Comparison of ENCODE assay signal across 9 cellular contexts in the genomic region with DNA sequence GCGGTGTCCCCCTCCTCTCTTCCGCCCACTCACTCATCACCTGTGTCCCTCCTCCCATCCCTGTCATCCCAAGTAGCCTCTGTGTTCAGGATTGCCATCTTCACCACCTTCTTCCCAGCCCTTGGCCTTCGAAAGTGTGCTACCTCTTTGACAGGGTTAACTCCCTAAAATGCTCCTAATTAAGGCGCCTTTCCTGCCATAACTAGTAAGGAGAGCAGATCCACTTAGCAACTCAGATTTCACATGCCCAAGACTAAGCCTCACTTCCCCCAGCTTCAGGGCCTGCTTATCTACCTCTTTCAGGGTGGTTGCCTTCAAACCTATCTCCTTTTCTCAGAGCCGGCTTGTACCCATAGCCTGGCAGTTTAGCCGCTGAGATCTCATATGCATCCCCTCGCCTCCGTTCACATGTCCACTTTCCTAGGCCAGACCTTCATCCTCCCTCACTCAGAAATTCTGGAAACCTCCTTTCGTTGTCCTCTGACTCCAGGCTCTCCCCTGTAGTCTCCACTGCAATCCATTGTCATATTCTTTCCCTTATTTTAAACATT. TPM values are rescaled to one million over a fixed set of nuclear protein-coding genes. Genes with fewer than 3 reads are reported as not detected.
A peak's percentile ranks its signal among the peaks of the same experiment; 100 is the strongest.
DNase-seq lines count a peak whose midpoint lies in the region; ATAC-seq and TF ChIP-seq lines count a peak whose summit lies in the region.
"Had no signal": no experiment of that assay in that cellular context is flagged by ENCODE, and none has a peak within 500 bp of the region (broad histone marks: within the 10 kb centered on the region; RNA-seq: fewer than 3 reads in every experiment).

No MANE protein-coding gene starts in this region.

- H3K9me3 Mint-ChIP-seq in activated naive CD4-positive, alpha-beta T cell treated with anti-CD3 and anti-CD28 coated beads, Interleukin-2, amount 50 U/mL, for 24 hours: no peaks in the 10 kb centered on the region
- H3K9me3 Mint-ChIP-seq in mesothelial cell of epicardium (peaks cover 4% of the 10 kb centered on the region), type B pancreatic cell (peaks cover 4% of the 10 kb centered on the region)

- no peaks in the 10 kb centered on the region for H3K36me3 Mint-ChIP-seq in activated naive CD4-positive, alpha-beta T cell treated with anti-CD3 and anti-CD28 coated beads, Interleukin-2, amount 50 U/mL, for 24 hours
- H3K36me3 Mint-ChIP-seq in mesothelial cell of epicardium: no peaks in the 10 kb centered on the region
- H3K36me3 Mint-ChIP-seq in type B pancreatic cell: peaks cover 3% of the 10 kb centered on the region

- peak overlapping the region; percentile 79 to 84 for H3K4me3 ChIP-seq in cardiac fibroblast (replicated peaks in 1 of 2; ENCODE audit: low read depth in 2 of 2, low read length in 2 of 2)

- TF ChIP-seq CTCF in cardiac fibroblast (IDR thresholded peaks at IDR 0.05; ENCODE audit: low read depth, low read length) (no peak), mesothelial cell of epicardium (IDR thresholded peaks at IDR 0.05; ENCODE audit: unreplicated experiment) (no peak), type B pancreatic cell (conservative IDR thresholded peaks at IDR 0.05) (no peak)

- ATAC-seq in GM18868 (IDR thresholded peaks at IDR 0.05; ENCODE audit: unreplicated experiment): no peak

- no peak for DNase-seq in activated naive CD4-positive, alpha-beta T cell treated with anti-CD3 and anti-CD28 coated beads, Interleukin-2, amount 50 U/mL, for 16 hours
- DNase-seq in cardiac fibroblast (ENCODE audit: low read depth in 2 of 2): no peak
- no peak for DNase-seq in mesothelial cell of epicardium (ENCODE audit: low spot score in 2 of 2, unreplicated experiment in 2 of 2)
- no peak for DNase-seq in type B pancreatic cell (ENCODE audit: extremely low spot score, unreplicated experiment)
- no peak for DNase-seq in SIG-M5 (lab: John Stamatoyannopoulos, UW)
- DNase-seq in epidermal melanocyte (ENCODE audit: insufficient read length, low spot score): no peak
- DNase-seq: DMS79 treated with DMSO at 0.1 percent for 48 hours had no signal

- H3K4me3 Mint-ChIP-seq in activated naive CD4-positive, alpha-beta T cell treated with anti-CD3 and anti-CD28 coated beads, Interleukin-2, amount 50 U/mL, for 24 hours: peak overlapping the region; percentile 68
- peak overlapping the region; percentile 78 for H3K4me3 Mint-ChIP-seq in mesothelial cell of epicardium
- H3K4me3 Mint-ChIP-seq in type B pancreatic cell: peak overlapping the region; percentile 81

- H3K27me3 Mint-ChIP-seq in activated naive CD4-positive, alpha-beta T cell treated with anti-CD3 and anti-CD28 coated beads, Interleukin-2, amount 50 U/mL, for 24 hours: peaks cover 31% of the 10 kb centered on the region
- H3K27me3 Mint-ChIP-seq in mesothelial cell of epicardium (ENCODE audit: low read depth) (no peaks in the 10 kb centered on the region), type B pancreatic cell (no peaks in the 10 kb centered on the region)

- peaks cover 14% of the 10 kb centered on the region for H3K4me1 Mint-ChIP-seq in activated naive CD4-positive, alpha-beta T cell treated with anti-CD3 and anti-CD28 coated beads, Interleukin-2, amount 50 U/mL, for 24 hours
- H3K4me1 Mint-ChIP-seq in mesothelial cell of epicardium (peaks cover 34% of the 10 kb centered on the region), type B pancreatic cell (ENCODE audit: unreplicated experiment) (peaks cover 23% of the 10 kb centered on the region)

- H3K27ac Mint-ChIP-seq in activated naive CD4-positive, alpha-beta T cell treated with anti-CD3 and anti-CD28 coated beads, Interleukin-2, amount 50 U/mL, for 24 hours: no peak overlapping the region
- H3K27ac Mint-ChIP-seq in mesothelial cell of epicardium (peak overlapping the region; percentile 94), type B pancreatic cell (peak overlapping the region; percentile 66)

RNA-seq across cellular contexts. Expression of gene FSTL1, which starts 1.0 kb away (rescaled TPM):
- total RNA-seq in mesothelial cell of epicardium (734 to 772 TPM (median 749 TPM) in 3 replicates), type B pancreatic cell (ENCODE audit: low replicate concordance) (183 and 383 TPM in 2 replicates)
